ENCODE assay signal across 8 cellular contexts in the genomic region with DNA sequence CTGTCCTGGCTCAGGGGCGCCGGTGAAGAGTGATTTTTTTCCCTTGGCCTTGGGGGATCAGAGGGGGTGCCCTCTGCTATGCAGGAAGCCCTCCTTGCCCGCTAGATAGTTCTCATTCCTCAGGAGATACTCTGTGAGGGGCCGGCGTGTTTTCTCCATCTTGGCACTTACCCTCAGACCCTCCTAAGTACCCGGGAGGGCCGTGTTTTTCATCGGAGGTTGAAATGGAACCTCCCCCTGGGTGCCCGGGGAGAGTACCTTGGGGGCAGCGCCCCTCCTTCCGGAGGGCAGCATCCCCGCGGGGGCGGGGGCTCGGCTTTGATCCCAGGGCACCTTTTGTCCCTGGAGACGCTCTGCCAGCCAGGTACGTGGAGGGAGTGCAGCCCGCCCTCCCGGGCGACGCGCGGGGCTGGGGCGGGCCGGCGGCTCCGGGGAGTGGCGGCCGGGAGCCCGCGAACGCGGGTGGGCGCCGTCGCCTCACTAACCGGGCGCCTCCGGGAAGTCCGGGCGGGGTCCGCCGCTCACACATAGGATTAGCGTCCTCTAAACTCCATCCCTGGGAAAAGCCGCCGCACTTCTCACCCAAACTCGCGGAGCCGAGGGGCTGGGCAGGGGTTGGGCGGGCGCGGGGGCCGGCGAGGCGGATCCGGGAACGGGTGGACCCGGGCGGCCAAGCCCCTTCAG. TPM values are rescaled to one million over a fixed set of nuclear protein-coding genes. Genes with fewer than 3 reads are reported as not detected.
DNase-seq lines count a peak whose midpoint lies in the region; ATAC-seq and TF ChIP-seq lines count a peak whose summit lies in the region.
"Not testable (repeated sequence)": the region's sequence is repeated elsewhere in the genome, so short reads cannot be mapped to it uniquely, and the experiment has no call there.

No MANE protein-coding gene starts in this region.

- H3K79me2 ChIP-seq in OCI-LY3 (ENCODE audit: low read length) = peaks cover 58% of the 10 kb centered on the region

- H3K9me3 ChIP-seq in BLaER1; OCI-LY3 (ENCODE audit: insufficient read depth, low read length); lung (ENCODE audit: control insufficient read depth in 2 of 2, insufficient read depth in 1 of 2, low read length in 1 of 2): not testable (repeated sequence)

- not testable (repeated sequence) for H3K9me3 Mint-ChIP-seq in activated T-cell treated with anti-CD3 and anti-CD28 coated beads, Interleukin-2, amount 50 U/mL, for 72 hours; endothelial cell (ENCODE audit: unreplicated experiment)

- peaks cover 35% of the 10 kb centered on the region for H3K4me1 Mint-ChIP-seq in activated T-cell treated with anti-CD3 and anti-CD28 coated beads, Interleukin-2, amount 50 U/mL, for 72 hours (ENCODE audit: low read depth)
- H3K4me1 Mint-ChIP-seq in endothelial cell (ENCODE audit: unreplicated experiment) = peaks cover 16% of the 10 kb centered on the region

- TF ChIP-seq CTCF in OCI-LY3 (IDR thresholded peaks at IDR 0.05; ENCODE audit: low read depth, low read length); endothelial cell (IDR thresholded peaks at IDR 0.05; ENCODE audit: unreplicated experiment); lung (IDR thresholded peaks at IDR 0.05; ENCODE audit: control extremely low read depth, extremely low read depth): not testable (repeated sequence)

- peak overlapping the region; percentile 75 to 83 for H3K4me3 Mint-ChIP-seq in activated T-cell treated with anti-CD3 and anti-CD28 coated beads, Interleukin-2, amount 50 U/mL, for 72 hours
- peak overlapping the region; percentile 91 for H3K4me3 Mint-ChIP-seq in endothelial cell (ENCODE audit: unreplicated experiment)

- H3K36me3 Mint-ChIP-seq in activated T-cell treated with anti-CD3 and anti-CD28 coated beads, Interleukin-2, amount 50 U/mL, for 72 hours (ENCODE audit: insufficient read depth in 2 of 2) = not testable (repeated sequence)
- H3K36me3 Mint-ChIP-seq in endothelial cell (ENCODE audit: low read depth, unreplicated experiment) = peaks cover 13% of the 10 kb centered on the region

- H2AFZ ChIP-seq in OCI-LY3 (ENCODE audit: low read depth, low read length) = not testable (repeated sequence)

- H3K4me3 ChIP-seq in BLaER1 (peak overlapping the region; percentile 86), OCI-LY3 (ENCODE audit: low read length) (peak overlapping the region; percentile 88), lung (peak overlapping the region; percentile 74)

- H3K27me3 Mint-ChIP-seq in activated T-cell treated with anti-CD3 and anti-CD28 coated beads, Interleukin-2, amount 50 U/mL, for 72 hours (ENCODE audit: low read depth) = not testable (repeated sequence)
- H3K27me3 Mint-ChIP-seq in endothelial cell (ENCODE audit: unreplicated experiment) = peaks cover 12% of the 10 kb centered on the region

- 1 to 2% methylated on average over 49 to 59 of the region's 59 CpGs for WGBS in lung, 2 donors

- peaks cover 23% of the 10 kb centered on the region for H3K36me3 ChIP-seq in BLaER1
- H3K36me3 ChIP-seq in OCI-LY3 (replicated peaks; ENCODE audit: low read depth, low read length); lung (ENCODE audit: control insufficient read depth in 2 of 2, insufficient read depth in 2 of 2, low read length in 2 of 2): not testable (repeated sequence)

- H3K27ac ChIP-seq in BLaER1 = peak overlapping the region; percentile 92
- H3K27ac ChIP-seq in OCI-LY3 (ENCODE audit: low read length) = peak overlapping the region; percentile 56
- peak overlapping the region; percentile 79 to 95 for H3K27ac ChIP-seq in lung (ENCODE audit: low read depth in 1 of 2, low read length in 1 of 2)

- H3K4me2 ChIP-seq in BLaER1 (peak overlapping the region; percentile 89), OCI-LY3 (ENCODE audit: low read length) (peak overlapping the region; percentile 87)

- peak; percentile 38 to 45 for DNase-seq in activated T-cell treated with anti-CD3 and anti-CD28 coated beads, Interleukin-2, amount 50 U/mL, for 72 hours
- DNase-seq in endothelial cell (ENCODE audit: low spot score) = not testable (repeated sequence)
- peak; percentile 32 for DNase-seq in lung (ENCODE audit: low spot score)
- peak in 3 of 4 experiments; percentile 2 to 19 (median 7) for DNase-seq in stimulated activated CD4-positive, alpha-beta T cell treated with anti-CD3 and anti-CD28 coated beads, Interleukin-1b, Interleukin-23, amount 100 ng/mL, for 24 hours (ENCODE audit: low read depth in 4 of 4, low spot score in 1 of 4)

- not testable (repeated sequence) for H3K27me3 ChIP-seq in BLaER1; OCI-LY3 (ENCODE audit: low read depth, low read length); lung (ENCODE audit: control insufficient read depth, insufficient read depth)

- peak overlapping the region; percentile 75 for H3K27ac Mint-ChIP-seq in activated T-cell treated with anti-CD3 and anti-CD28 coated beads, Interleukin-2, amount 50 U/mL, for 72 hours
- H3K27ac Mint-ChIP-seq in endothelial cell (ENCODE audit: unreplicated experiment) = peak overlapping the region; percentile 79

- H3K9ac ChIP-seq in BLaER1 (peak overlapping the region; percentile 94), OCI-LY3 (ENCODE audit: low read length) (peak overlapping the region; percentile 80)

- peaks cover 32% of the 10 kb centered on the region for H4K20me1 ChIP-seq in BLaER1
- H4K20me1 ChIP-seq in OCI-LY3 (ENCODE audit: insufficient read depth, low read length) = not testable (repeated sequence)

- H3K4me1 ChIP-seq in BLaER1 (peaks cover 30% of the 10 kb centered on the region), OCI-LY3 (ENCODE audit: low read length) (peaks cover 10% of the 10 kb centered on the region)
- not testable (repeated sequence) for H3K4me1 ChIP-seq in lung (ENCODE audit: control insufficient read depth in 2 of 2, insufficient read depth in 2 of 2, low read length in 2 of 2)

- ATAC-seq in GM19397 (IDR thresholded peaks at IDR 0.05; ENCODE audit: unreplicated experiment) (peak; percentile 35), HG03108 (IDR thresholded peaks at IDR 0.05; ENCODE audit: unreplicated experiment) (peak; percentile 19), lung (ENCODE audit: insufficient read depth, low FRiP score) (peak; percentile 9)
- ATAC-seq in activated T-cell treated with anti-CD3 and anti-CD28 coated beads, Interleukin-2, amount 50 U/mL, for 72 hours (replicated peaks in 1 of 2) = peak; percentile 33 to 38

RNA-seq across cellular contexts. Expression of gene TLK2, which starts 0.8 kb away (rescaled TPM):
- total RNA-seq in activated T-cell treated with anti-CD3 and anti-CD28 coated beads, Interleukin-2, amount 50 U/mL, for 72 hours = 10 to 100 TPM; 46.6 to 47.6 TPM
- total RNA-seq in endothelial cell (ENCODE audit: unreplicated experiment) (47.5 TPM), lung (10 to 100 TPM; 31.0 to 87.7 TPM)
- polyA plus RNA-seq in lung = 10 to 100 TPM; 11.6 to 20.9 TPM

RNA-seq across cellular contexts. Expression of gene METTL2A, which starts 54.2 kb away (rescaled TPM):
- 10 to 100 TPM; 21.2 to 24.7 TPM for total RNA-seq in activated T-cell treated with anti-CD3 and anti-CD28 coated beads, Interleukin-2, amount 50 U/mL, for 72 hours
- total RNA-seq in endothelial cell (ENCODE audit: unreplicated experiment) (15.9 TPM), lung (10 to 100 TPM; 18.4 to 22.3 TPM)
- 10 to 100 TPM in 1 of 2 donors, 1 to 10 TPM in 1; 8.0 to 12.5 TPM for polyA plus RNA-seq in lung
